ENCODE assay signal across 25 cellular contexts in the genomic region with DNA sequence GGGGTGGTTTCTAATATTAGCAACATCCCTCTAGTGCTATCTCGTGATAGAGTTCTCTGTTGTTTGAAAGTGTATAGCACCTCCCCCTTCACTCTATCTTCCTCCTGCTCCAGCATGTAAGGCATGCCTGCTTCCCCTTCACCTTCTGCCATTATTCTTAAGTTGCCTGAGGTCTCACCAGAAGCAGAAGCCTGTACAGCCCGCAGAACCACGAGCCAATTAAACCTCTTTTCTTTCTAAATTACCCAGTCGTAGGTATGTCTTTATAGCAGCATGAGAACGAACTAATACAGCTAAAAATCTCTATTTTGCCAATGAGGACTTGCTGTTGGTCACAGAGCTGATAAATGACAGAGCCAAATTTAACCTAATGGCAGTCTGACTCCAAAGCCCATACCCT.
"Had no signal": no experiment of that assay in that cellular context is flagged by ENCODE, and none has a peak within 500 bp of the region (broad histone marks: within the 10 kb centered on the region; RNA-seq: fewer than 3 reads in every experiment).

No MANE protein-coding gene starts in this region.

- H3K27me3 ChIP-seq: neural progenitor cell, ovary, right lobe of liver, sigmoid colon, stomach, thyroid gland, tibial nerve, upper lobe of right lung, uterus had no signal

- H3K36me3 ChIP-seq: neural progenitor cell, ovary, right lobe of liver, sigmoid colon, stomach, thoracic aorta, thyroid gland, tibial nerve, upper lobe of right lung, uterus had no signal

- H3K9ac ChIP-seq: neural progenitor cell, parathyroid adenoma had no signal

- H3K27ac ChIP-seq: neural progenitor cell, ovary, parathyroid adenoma, psoas muscle, right lobe of liver, sigmoid colon, stomach, thoracic aorta, thyroid gland, tibial nerve, upper lobe of right lung, uterus had no signal

- H3K4me2 ChIP-seq: neural progenitor cell had no signal

- H2AFZ ChIP-seq: neural progenitor cell, parathyroid adenoma had no signal

- FAIRE-seq: small intestine had no signal

- H3K9me3 ChIP-seq: ovary, psoas muscle, right lobe of liver, sigmoid colon, stomach, thoracic aorta, thyroid gland, tibial nerve, upper lobe of right lung, uterus had no signal

- ATAC-seq: naive thymus-derived CD8-positive, alpha-beta T cell; natural killer cell treated with Interleukin-12 subunit alpha and Interleukin-12 subunit beta and Interleukin-15 and Interleukin-18, amount 100 ng/mL, for 72 hours; psoas muscle; right cardiac atrium; right lobe of liver; stimulated activated effector memory CD8-positive, alpha-beta T cell treated with anti-CD3 and anti-CD28 coated beads, Interleukin-12 subunit alpha, Interleukin-12 subunit beta, amount 100 ng/mL, for 72 hours; stimulated activated naive B cell treated with anti-CD40 and anti-IgM and Interleukin-4, amounts not matched to agents 10 μg/mL and 1 μg/mL and 100 μg/mL, for 72 hours; upper lobe of right lung had no signal

- DNase-seq: naive thymus-derived CD8-positive, alpha-beta T cell; occipital lobe; ovary; posterior cingulate gyrus; psoas muscle; right cardiac atrium; right lobe of liver; sigmoid colon; small intestine; stimulated activated CD4-positive, alpha-beta T cell treated with anti-CD3 and anti-CD28 coated beads, Interleukin-15, amount 100 ng/mL, for 24 hours; stimulated activated CD4-positive, alpha-beta T cell treated with anti-CD3 and anti-CD28 coated beads, Interleukin-2, amount 100 ng/mL, for 24 hours; stimulated activated CD4-positive, alpha-beta T cell treated with anti-CD3 and anti-CD28 coated beads, Interleukin-2, amount 100 ng/mL, for 48 hours; stimulated activated CD4-positive, alpha-beta T cell treated with anti-CD3 and anti-CD28 coated beads, Interleukin-4, amount 100 ng/mL, for 24 hours; stimulated activated naive B cell treated with anti-CD40 and anti-IgM and Interleukin-4, amounts not matched to agents 10 μg/mL and 1 μg/mL and 100 μg/mL, for 72 hours; stimulated activated naive CD4-positive, alpha-beta T cell treated with Interleukin-2 at 50 U/mL for 16 hours; stomach; thyroid gland; upper lobe of right lung; uterus had no signal

- H3K4me1 ChIP-seq: neural progenitor cell, parathyroid adenoma, psoas muscle, right lobe of liver, sigmoid colon, stomach, thyroid gland, tibial nerve, upper lobe of right lung, uterus had no signal

- H3K4me3 ChIP-seq: neural progenitor cell, ovary, psoas muscle, right lobe of liver, sigmoid colon, stomach, thoracic aorta, thyroid gland, tibial nerve, upper lobe of right lung, uterus had no signal

- H3K79me2 ChIP-seq: parathyroid adenoma had no signal
